In genomic region chr2:132652501-132652900, GRCh38 we compare ENCODE assay signal across 28 cellular contexts. TPM values are rescaled to one million over a fixed set of nuclear protein-coding genes. Genes with fewer than 3 reads are reported as not detected.
"Had no signal": no experiment of that assay in that cellular context is flagged by ENCODE, and none has a peak within 500 bp of the region (broad histone marks: within the 10 kb centered on the region; RNA-seq: fewer than 3 reads in every experiment).

No MANE protein-coding gene starts in this region.

- H3K4me1 Mint-ChIP-seq: activated CD4-positive, alpha-beta memory T cell treated with anti-CD3 and anti-CD28 coated beads, Interleukin-2, amount 10 ng/mL, durations not matched to agents 7 days and 5 days; activated CD4-positive, alpha-beta T cell treated with anti-CD3 and anti-CD28 coated beads, Interleukin-2, amount 10 ng/mL, durations not matched to agents 7 days and 5 days; stimulated activated naive B cell treated with anti-CD40 and anti-IgM and Interleukin-4, amounts not matched to agents 10 μg/mL and 1 μg/mL and 100 μg/mL, for 72 hours had no signal

- DNase-seq: activated CD4-positive, alpha-beta memory T cell treated with anti-CD3 and anti-CD28 coated beads, Interleukin-2, amount 10 ng/mL, durations not matched to agents 7 days and 5 days; activated CD4-positive, alpha-beta T cell treated with anti-CD3 and anti-CD28 coated beads for 1 hour; activated CD4-positive, alpha-beta T cell treated with anti-CD3 and anti-CD28 coated beads, Interleukin-2, amount 10 ng/mL, durations not matched to agents 7 days and 5 days; activated CD8-positive, alpha-beta memory T cell treated with anti-CD3 and anti-CD28 coated beads, Interleukin-2, amount 50 U/mL, for 48 hours; activated gamma-delta T cell; activated naive CD4-positive, alpha-beta T cell treated with anti-CD3 and anti-CD28 coated beads, Interleukin-2, amount 50 U/mL, for 16 hours; activated T-cell treated with anti-CD3 and anti-CD28 coated beads, Interleukin-2, amount 50 U/mL, for 24 hours; body of pancreas; dermis blood vessel endothelial cell; effector memory CD4-positive, alpha-beta T cell; erythroblast; islet precursor cell; left ventricle myocardium superior; nephron progenitor cell; ovary; stimulated activated CD4-positive, alpha-beta T cell treated with anti-CD3 and anti-CD28 coated beads, Interleukin-15, amount 100 ng/mL, for 24 hours; stimulated activated CD4-positive, alpha-beta T cell treated with anti-CD3 and anti-CD28 coated beads, Interleukin-2, amount 100 ng/mL, for 24 hours; stimulated activated naive B cell treated with anti-CD40 and anti-IgM and Interleukin-4, amounts not matched to agents 10 μg/mL and 1 μg/mL and 100 μg/mL, for 72 hours; stomach; T1000; thyroid gland; upper lobe of left lung had no signal

- H3K27me3 Mint-ChIP-seq: activated CD4-positive, alpha-beta memory T cell treated with anti-CD3 and anti-CD28 coated beads, Interleukin-2, amount 10 ng/mL, durations not matched to agents 7 days and 5 days; activated CD4-positive, alpha-beta T cell treated with anti-CD3 and anti-CD28 coated beads, Interleukin-2, amount 10 ng/mL, durations not matched to agents 7 days and 5 days; activated T-cell treated with anti-CD3 and anti-CD28 coated beads, Interleukin-2, amount 50 U/mL, for 24 hours had no signal

- H3K27ac ChIP-seq: body of pancreas, gastroesophageal sphincter, hepatocyte, ovary, prostate gland, right atrium auricular region, stomach, thyroid gland, upper lobe of left lung had no signal

- H3K4me3 ChIP-seq: body of pancreas, gastroesophageal sphincter, hepatocyte, ovary, prostate gland, right atrium auricular region, stomach, thyroid gland, upper lobe of left lung had no signal

- H2AFZ ChIP-seq: hepatocyte had no signal

- H3K36me3 Mint-ChIP-seq: stimulated activated naive B cell treated with anti-CD40 and anti-IgM and Interleukin-4, amounts not matched to agents 10 μg/mL and 1 μg/mL and 100 μg/mL, for 72 hours; WTC11 had no signal

- H3K4me3 Mint-ChIP-seq: activated CD4-positive, alpha-beta memory T cell treated with anti-CD3 and anti-CD28 coated beads, Interleukin-2, amount 10 ng/mL, durations not matched to agents 7 days and 5 days; activated CD4-positive, alpha-beta T cell treated with anti-CD3 and anti-CD28 coated beads, Interleukin-2, amount 10 ng/mL, durations not matched to agents 7 days and 5 days; activated T-cell treated with anti-CD3 and anti-CD28 coated beads, Interleukin-2, amount 50 U/mL, for 24 hours; nephron progenitor cell; stimulated activated naive B cell treated with anti-CD40 and anti-IgM and Interleukin-4, amounts not matched to agents 10 μg/mL and 1 μg/mL and 100 μg/mL, for 72 hours; T-helper 1 cell treated with Interleukin-12 subunit alpha and Interleukin-12 subunit beta and Interleukin-4 antibody, amounts not matched to agents 30 μg/mL and 1 μg/mL, for 36 hours; WTC11 had no signal

- H3K4me1 ChIP-seq: gastroesophageal sphincter, prostate gland, right atrium auricular region, stomach, thyroid gland, upper lobe of left lung had no signal

- H3K9me3 Mint-ChIP-seq: activated CD4-positive, alpha-beta T cell treated with anti-CD3 and anti-CD28 coated beads, Interleukin-2, amount 10 ng/mL, durations not matched to agents 7 days and 5 days; activated T-cell treated with anti-CD3 and anti-CD28 coated beads, Interleukin-2, amount 50 U/mL, for 24 hours; T-helper 1 cell treated with Interleukin-12 subunit alpha and Interleukin-12 subunit beta and Interleukin-4 antibody, amounts not matched to agents 30 μg/mL and 1 μg/mL, for 36 hours; WTC11 had no signal

- H3K27ac Mint-ChIP-seq: activated CD4-positive, alpha-beta memory T cell treated with anti-CD3 and anti-CD28 coated beads, Interleukin-2, amount 10 ng/mL, durations not matched to agents 7 days and 5 days; activated CD4-positive, alpha-beta T cell treated with anti-CD3 and anti-CD28 coated beads, Interleukin-2, amount 10 ng/mL, durations not matched to agents 7 days and 5 days; activated T-cell treated with anti-CD3 and anti-CD28 coated beads, Interleukin-2, amount 50 U/mL, for 24 hours; nephron progenitor cell; stimulated activated naive B cell treated with anti-CD40 and anti-IgM and Interleukin-4, amounts not matched to agents 10 μg/mL and 1 μg/mL and 100 μg/mL, for 72 hours; T-helper 1 cell treated with Interleukin-12 subunit alpha and Interleukin-12 subunit beta and Interleukin-4 antibody, amounts not matched to agents 30 μg/mL and 1 μg/mL, for 36 hours; WTC11 had no signal

- H3K36me3 ChIP-seq: gastroesophageal sphincter, ovary, prostate gland, right atrium auricular region, stomach, thyroid gland, upper lobe of left lung had no signal

- H3K9me3 ChIP-seq: body of pancreas, gastroesophageal sphincter, ovary, prostate gland, right atrium auricular region, stomach, thyroid gland, upper lobe of left lung had no signal

- H3K27me3 ChIP-seq: body of pancreas, hepatocyte, ovary, right atrium auricular region, stomach, thyroid gland, upper lobe of left lung had no signal

- H3K4me2 ChIP-seq: hepatocyte had no signal

- H3K79me2 ChIP-seq: hepatocyte had no signal

RNA-seq across cellular contexts. Expression of gene LYPD1, which starts 17.5 kb away (rescaled TPM):
- total RNA-seq: activated CD4-positive, alpha-beta memory T cell treated with anti-CD3 and anti-CD28 coated beads, Interleukin-2, amount 10 ng/mL, durations not matched to agents 7 days and 5 days; activated CD4-positive, alpha-beta T cell treated with anti-CD3 and anti-CD28 coated beads, Interleukin-2, amount 10 ng/mL, durations not matched to agents 7 days and 5 days; left ventricle myocardium superior had no signal
